ENCODE assay signal across 8 cellular contexts in genomic region chr6:124961468-124961783, GRCh38. TPM values are rescaled to one million over a fixed set of nuclear protein-coding genes. Genes with fewer than 3 reads are reported as not detected.
DNase-seq lines count a peak whose midpoint lies in the region; ATAC-seq and TF ChIP-seq lines count a peak whose summit lies in the region.
"Had no signal": no experiment of that assay in that cellular context is flagged by ENCODE, and none has a peak within 500 bp of the region (broad histone marks: within the 10 kb centered on the region; RNA-seq: fewer than 3 reads in every experiment).

No MANE protein-coding gene starts in this region.

- no TSS peak for BruUV-seq in IMR-90 (replicated peaks; lab: Mats Ljungman, UMichigan)

- peaks cover 5 to 42% of the 10 kb centered on the region in 2 experiments; a peak in 3 of 4 replicates for H3K79me1 ChIP-seq in IMR-90 (ENCODE audit: low read depth in 1 of 2, low read length in 2 of 2)

- peak overlapping the region; percentile 58; the same call in 2 of the 3 replicates for H2BK15ac ChIP-seq in IMR-90 (ENCODE audit: low read depth, low read length)

- peaks cover under 1% of the 10 kb centered on the region; the same call in 1 of the 2 replicates for H3K9me1 ChIP-seq in IMR-90 (ENCODE audit: insufficient read depth, low read length)

- peak overlapping the region; percentile 50 for H3K14ac ChIP-seq in IMR-90 (replicated peaks; ENCODE audit: low read depth, low read length)

- H2AK5ac ChIP-seq in IMR-90 (ENCODE audit: low read depth, low read length) = no peak overlapping the region

- WGBS in IMR-90 (ENCODE audit: extremely low coverage in 2 of 2, insufficient read length in 1 of 2), 2 experiments = no CpG with 5 or more reads among the region's 6 CpGs
- WGBS in stomach, 5 donors = 3 to 6% (median 5%) methylated on average over 6 of the region's 6 CpGs

- peak overlapping the region; percentile 83 for H3K4me3 ChIP-seq in IMR-90 (ENCODE audit: insufficient read depth, low read depth, low read length)
- H3K4me3 ChIP-seq in astrocyte of the cerebellum (ENCODE audit: low read depth, low read length) = peak overlapping the region; percentile 66
- peak overlapping the region; percentile 86 for H3K4me3 ChIP-seq in kidney epithelial cell (ENCODE audit: low read depth, low read length)
- peak overlapping the region; percentile 79 to 89 (median 82) for H3K4me3 ChIP-seq in stomach

- peak overlapping the region; percentile 94 for H3K27ac ChIP-seq in IMR-90 (ENCODE audit: insufficient read depth, low read length)
- H3K27ac ChIP-seq in stomach = peak overlapping the region; percentile 90 to 96 (median 96)

- H3K27me3 ChIP-seq in IMR-90 (ENCODE audit: control insufficient read depth, insufficient read depth, low read length) (no peaks in the 10 kb centered on the region), kidney epithelial cell (ENCODE audit: control insufficient read depth, insufficient read depth, low read length) (no peaks in the 10 kb centered on the region), stomach (no peaks in the 10 kb centered on the region)

- peak overlapping the region; percentile 29 for H4K5ac ChIP-seq in IMR-90 (ENCODE audit: low read depth, low read length)

- in situ Hi-C loops in IMR-90 (cut with MboI; ENCODE audit: low sequenced_read_pairs) = loop anchor here (25.0 kb wide), 1 partner anchor 151 kb away; no protein-coding TSS in a partner anchor
- in situ Hi-C loops in astrocyte of the cerebellum (cut with HindIII; ENCODE audit: low sequenced_read_pairs) = no loop called here

- H3K9ac ChIP-seq in IMR-90 (ENCODE audit: low read depth, low read length) = peak overlapping the region; percentile 89

- H2AFZ ChIP-seq in IMR-90 (replicated peaks; ENCODE audit: low read length, poor library complexity) = peak overlapping the region; percentile 93

- peak overlapping the region; percentile 89 for H2BK120ac ChIP-seq in IMR-90 (ENCODE audit: low read depth, low read length)

- TF ChIP-seq POLR2A in IMR-90 (IDR thresholded peaks at IDR 0.05; ENCODE audit: low read depth, low read length) (no peak), stomach (IDR thresholded peaks at IDR 0.05) (no peak)

- no peaks in the 10 kb centered on the region for H3K9me3 ChIP-seq in IMR-90 (ENCODE audit: control insufficient read depth, insufficient read depth, low read length)
- H3K9me3 ChIP-seq in stomach = no peaks in the 10 kb centered on the region

- peak overlapping the region; percentile 70 for H3K4me2 ChIP-seq in IMR-90 (ENCODE audit: low read depth, low read length)

- H4K91ac ChIP-seq in IMR-90 (ENCODE audit: insufficient read depth, low read depth, low read length) = peak overlapping the region; percentile 90

- no peak overlapping the region for H2AK9ac ChIP-seq in IMR-90 (replicated peaks; ENCODE audit: low read depth, low read length, poor library complexity)

- peak overlapping the region; percentile 90 for H2BK5ac ChIP-seq in IMR-90 (ENCODE audit: low read depth, low read length, poor library complexity, severe bottlenecking)

- TF ChIP-seq RAD21 in IMR-90 (IDR thresholded peaks at IDR 0.05; ENCODE audit: low read length) = no peak

- CTCF ChIA-PET in IMR-90 (lab: Yijun Ruan, JAX) = interaction anchor here (1.5 kb wide), 1 partner anchor 152 kb away, joined by 3 read pairs; no protein-coding TSS in a partner anchor

- DNase-seq in IMR-90 (no peak), astrocyte of the cerebellum (ENCODE audit: low read depth) (no peak), kidney epithelial cell (ENCODE audit: low read depth) (no peak), stomach (no peak), DMS153 (lab: John Stamatoyannopoulos, UW) (no peak), iPS-NIHi7 (ENCODE audit: extremely low spot score) (no peak), NCI-H1436 (lab: John Stamatoyannopoulos, UW) (no peak)
- DNase-seq: NCI-H1092 had no signal

- H3K36me3 ChIP-seq in IMR-90 (ENCODE audit: control insufficient read depth, insufficient read depth, low read length) = no peaks in the 10 kb centered on the region; the same call in 1 of the 2 replicates
- H3K36me3 ChIP-seq in kidney epithelial cell (ENCODE audit: control insufficient read depth, insufficient read depth, low read length) = no peaks in the 10 kb centered on the region
- H3K36me3 ChIP-seq in stomach = no peaks in the 10 kb centered on the region

- dilution Hi-C loops in IMR-90 (cut with HindIII; ENCODE audit: low sequenced_read_pairs, unreplicated experiment) = no loop called here

- TF ChIP-seq CTCF in IMR-90 (conservative IDR thresholded peaks at IDR 0.05; ENCODE audit: low read depth, low read length) = no peak
- TF ChIP-seq CTCF in astrocyte of the cerebellum (IDR thresholded peaks at IDR 0.05; ENCODE audit: low read depth, low read length, missing control alignments) = no peak
- TF ChIP-seq CTCF in kidney epithelial cell (IDR thresholded peaks at IDR 0.05; ENCODE audit: insufficient read depth, low read length, poor library complexity, severe bottlenecking) = no peak
- no peak for TF ChIP-seq CTCF in stomach (IDR thresholded peaks at IDR 0.05)

- peak overlapping the region; percentile 89 for H3K4ac ChIP-seq in IMR-90 (ENCODE audit: low read depth, low read length)

- intact Hi-C loops in IMR-90 (cut with micrococcal nuclease) (loop anchor here (1.0 to 5.0 kb wide), 2 partner anchors 91 to 241 kb away; no protein-coding TSS in a partner anchor), stomach (cut with DNase I; ENCODE audit: low total_unique reads) (no loop called here)

- peak overlapping the region; percentile 32; the same call in 1 of the 2 replicates for H2BK20ac ChIP-seq in IMR-90 (ENCODE audit: low read depth, low read length)

- peak overlapping the region; percentile 40 for H3K23ac ChIP-seq in IMR-90 (ENCODE audit: low read depth, low read length)

- H4K20me1 ChIP-seq in IMR-90 (ENCODE audit: insufficient read depth, low read length) = peaks cover 18% of the 10 kb centered on the region

- H3K56ac ChIP-seq in IMR-90 (ENCODE audit: extremely low read depth, insufficient read depth, low read length) = peak overlapping the region; percentile 53

- H4K8ac ChIP-seq in IMR-90 (ENCODE audit: low read depth in 2 of 2, low read length in 2 of 2) = peak overlapping the region; percentile 23 to 86; a peak in 3 of 4 replicates

- no peak for ATAC-seq in IMR-90 (ENCODE audit: low read depth)

- no peak for TF ChIP-seq EP300 in stomach (IDR thresholded peaks at IDR 0.05)

- peaks cover 2% of the 10 kb centered on the region; the same call in 1 of the 2 replicates for H3K4me1 ChIP-seq in IMR-90 (ENCODE audit: control insufficient read depth, insufficient read depth, low read length)
- H3K4me1 ChIP-seq in stomach = peaks cover 0 to 43% (median 19%) of the 10 kb centered on the region in 4 donors

- peak overlapping the region; percentile 8 for H3K18ac ChIP-seq in IMR-90 (ENCODE audit: low read depth, low read length)

- POLR2A ChIA-PET in IMR-90 (lab: Charles Lee; ENCODE audit: unreplicated experiment) = interaction anchor here (0.6 to 1.2 kb wide), 2 partner anchors 138 to 332 kb away, joined by 4 to 7 read pairs; no protein-coding TSS in a partner anchor

TF ChIP-seq in IMR-90, 13 proteins besides CTCF, POLR2A, EP300 and RAD21:
- no peak for TF ChIP-seq MXI1 (IDR thresholded peaks at IDR 0.05; ENCODE audit: borderline replicate concordance, low read depth, low read length)
- no peak for TF ChIP-seq NFE2L2 (IDR thresholded peaks at IDR 0.05; ENCODE audit: low read depth, low read length)

RNA-seq across cellular contexts. Expression of gene RNF217, which starts 0.8 kb away (rescaled TPM):
- total RNA-seq in IMR-90 (2012; rRNA removed) (16.7 and 20.4 TPM in 2 replicates), kidney epithelial cell (22.1 and 23.8 TPM in 2 replicates), stomach (10 to 100 TPM; 10.4 to 32.7 (median 16.1) TPM)
- polyA plus RNA-seq in IMR-90 (2012; rRNA removed) (11.7 TPM in 2 replicates), stomach (1 to 10 TPM; 1.9 to 4.3 (median 2.9) TPM)
- polyA plus RNA-seq in IMR-90 (2012; cell fraction: cytosol; rRNA removed) = 2.5 and 2.7 TPM in 2 replicates
- polyA plus RNA-seq in IMR-90 (2012; cell fraction: nucleus; rRNA removed; ENCODE audit: low replicate concordance) = 7.8 and 59.2 TPM in 2 replicates
